ENCODE assay signal across 2 cellular contexts in the genomic region with DNA sequence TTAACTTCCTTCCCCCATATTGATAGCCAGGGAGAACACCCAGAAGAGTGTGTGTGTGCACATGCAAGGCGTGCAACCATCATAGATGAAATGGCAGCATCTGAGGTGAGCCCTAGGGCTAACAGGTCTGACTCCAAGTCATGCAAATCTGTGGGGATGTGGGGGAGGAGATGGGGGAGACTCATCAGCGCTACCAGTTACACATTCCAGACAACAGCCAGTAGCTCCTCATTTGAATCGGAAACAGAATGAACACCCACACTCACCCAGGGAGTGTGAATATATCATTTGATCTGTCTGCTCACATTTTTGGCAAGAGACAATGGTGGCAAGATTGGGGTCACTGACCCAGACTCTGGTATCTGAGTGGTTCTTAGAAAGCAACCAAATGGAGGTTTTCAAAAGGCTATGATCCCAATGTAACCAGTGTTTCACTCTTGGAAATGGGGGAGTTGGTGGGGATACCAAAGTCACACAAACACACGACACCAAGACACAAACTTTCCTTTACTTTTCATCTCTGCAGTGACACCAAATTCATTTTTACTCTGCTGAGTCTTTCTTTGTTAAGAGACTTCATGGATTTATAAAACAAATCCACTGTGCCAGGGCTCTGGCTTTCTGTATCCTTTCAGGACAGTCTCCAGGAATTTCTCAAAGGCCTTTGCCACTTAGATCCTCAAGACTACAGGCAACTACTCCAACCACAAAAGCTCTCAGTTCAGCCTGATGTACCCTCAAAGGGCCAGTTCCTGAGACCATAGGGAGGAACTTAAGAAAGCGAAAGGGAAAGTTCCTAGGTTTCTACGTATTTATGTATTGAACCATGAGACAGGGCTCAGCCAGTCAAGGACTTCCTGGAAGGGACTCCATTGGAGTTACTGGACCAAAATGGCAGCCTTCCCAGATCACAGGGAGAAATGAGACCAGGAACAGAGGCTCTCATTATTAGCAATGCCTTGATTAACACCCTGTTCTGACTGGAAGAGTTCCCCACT.
TF ChIP-seq lines count a peak whose summit lies in the region.

No MANE protein-coding gene starts in this region.

TF ChIP-seq in SK-N-SH, 30 proteins besides CTCF, POLR2A, EP300 and RAD21 (continued from another document):
- TF ChIP-seq, protein P1, sequence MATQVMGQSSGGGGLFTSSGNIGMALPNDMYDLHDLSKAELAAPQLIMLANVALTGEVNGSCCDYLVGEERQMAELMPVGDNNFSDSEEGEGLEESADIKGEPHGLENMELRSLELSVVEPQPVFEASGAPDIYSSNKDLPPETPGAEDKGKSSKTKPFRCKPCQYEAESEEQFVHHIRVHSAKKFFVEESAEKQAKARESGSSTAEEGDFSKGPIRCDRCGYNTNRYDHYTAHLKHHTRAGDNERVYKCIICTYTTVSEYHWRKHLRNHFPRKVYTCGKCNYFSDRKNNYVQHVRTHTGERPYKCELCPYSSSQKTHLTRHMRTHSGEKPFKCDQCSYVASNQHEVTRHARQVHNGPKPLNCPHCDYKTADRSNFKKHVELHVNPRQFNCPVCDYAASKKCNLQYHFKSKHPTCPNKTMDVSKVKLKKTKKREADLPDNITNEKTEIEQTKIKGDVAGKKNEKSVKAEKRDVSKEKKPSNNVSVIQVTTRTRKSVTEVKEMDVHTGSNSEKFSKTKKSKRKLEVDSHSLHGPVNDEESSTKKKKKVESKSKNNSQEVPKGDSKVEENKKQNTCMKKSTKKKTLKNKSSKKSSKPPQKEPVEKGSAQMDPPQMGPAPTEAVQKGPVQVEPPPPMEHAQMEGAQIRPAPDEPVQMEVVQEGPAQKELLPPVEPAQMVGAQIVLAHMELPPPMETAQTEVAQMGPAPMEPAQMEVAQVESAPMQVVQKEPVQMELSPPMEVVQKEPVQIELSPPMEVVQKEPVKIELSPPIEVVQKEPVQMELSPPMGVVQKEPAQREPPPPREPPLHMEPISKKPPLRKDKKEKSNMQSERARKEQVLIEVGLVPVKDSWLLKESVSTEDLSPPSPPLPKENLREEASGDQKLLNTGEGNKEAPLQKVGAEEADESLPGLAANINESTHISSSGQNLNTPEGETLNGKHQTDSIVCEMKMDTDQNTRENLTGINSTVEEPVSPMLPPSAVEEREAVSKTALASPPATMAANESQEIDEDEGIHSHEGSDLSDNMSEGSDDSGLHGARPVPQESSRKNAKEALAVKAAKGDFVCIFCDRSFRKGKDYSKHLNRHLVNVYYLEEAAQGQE (IDR thresholded peaks at IDR 0.05; ENCODE audit: low read depth, low read length) = no peak
- TF ChIP-seq GATA2 (CRISPR knock-in tag; IDR thresholded peaks at IDR 0.05) = no peak

TF ChIP-seq in SK-N-SH treated with all-trans-retinoic acid at 6 μM for 48 hours, 23 proteins besides CTCF, POLR2A, EP300 and RAD21 (continued from another document):
- TF ChIP-seq, protein P2, sequence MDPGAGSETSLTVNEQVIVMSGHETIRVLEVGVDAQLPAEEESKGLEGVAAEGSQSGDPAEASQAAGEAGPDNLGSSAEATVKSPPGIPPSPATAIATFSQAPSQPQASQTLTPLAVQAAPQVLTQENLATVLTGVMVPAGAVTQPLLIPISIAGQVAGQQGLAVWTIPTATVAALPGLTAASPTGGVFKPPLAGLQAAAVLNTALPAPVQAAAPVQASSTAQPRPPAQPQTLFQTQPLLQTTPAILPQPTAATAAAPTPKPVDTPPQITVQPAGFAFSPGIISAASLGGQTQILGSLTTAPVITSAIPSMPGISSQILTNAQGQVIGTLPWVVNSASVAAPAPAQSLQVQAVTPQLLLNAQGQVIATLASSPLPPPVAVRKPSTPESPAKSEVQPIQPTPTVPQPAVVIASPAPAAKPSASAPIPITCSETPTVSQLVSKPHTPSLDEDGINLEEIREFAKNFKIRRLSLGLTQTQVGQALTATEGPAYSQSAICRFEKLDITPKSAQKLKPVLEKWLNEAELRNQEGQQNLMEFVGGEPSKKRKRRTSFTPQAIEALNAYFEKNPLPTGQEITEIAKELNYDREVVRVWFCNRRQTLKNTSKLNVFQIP (CRISPR knock-in tag; IDR thresholded peaks at IDR 0.05; ENCODE audit: borderline replicate concordance, low read depth) = no peak
- TF ChIP-seq, protein P3, sequence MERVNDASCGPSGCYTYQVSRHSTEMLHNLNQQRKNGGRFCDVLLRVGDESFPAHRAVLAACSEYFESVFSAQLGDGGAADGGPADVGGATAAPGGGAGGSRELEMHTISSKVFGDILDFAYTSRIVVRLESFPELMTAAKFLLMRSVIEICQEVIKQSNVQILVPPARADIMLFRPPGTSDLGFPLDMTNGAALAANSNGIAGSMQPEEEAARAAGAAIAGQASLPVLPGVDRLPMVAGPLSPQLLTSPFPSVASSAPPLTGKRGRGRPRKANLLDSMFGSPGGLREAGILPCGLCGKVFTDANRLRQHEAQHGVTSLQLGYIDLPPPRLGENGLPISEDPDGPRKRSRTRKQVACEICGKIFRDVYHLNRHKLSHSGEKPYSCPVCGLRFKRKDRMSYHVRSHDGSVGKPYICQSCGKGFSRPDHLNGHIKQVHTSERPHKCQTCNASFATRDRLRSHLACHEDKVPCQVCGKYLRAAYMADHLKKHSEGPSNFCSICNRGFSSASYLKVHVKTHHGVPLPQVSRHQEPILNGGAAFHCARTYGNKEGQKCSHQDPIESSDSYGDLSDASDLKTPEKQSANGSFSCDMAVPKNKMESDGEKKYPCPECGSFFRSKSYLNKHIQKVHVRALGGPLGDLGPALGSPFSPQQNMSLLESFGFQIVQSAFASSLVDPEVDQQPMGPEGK (CRISPR knock-in tag; IDR thresholded peaks at IDR 0.05; ENCODE audit: borderline replicate concordance) = no peak
- TF ChIP-seq GLIS3 (CRISPR knock-in tag; IDR thresholded peaks at IDR 0.05) = no peak
- TF ChIP-seq, protein P4, sequence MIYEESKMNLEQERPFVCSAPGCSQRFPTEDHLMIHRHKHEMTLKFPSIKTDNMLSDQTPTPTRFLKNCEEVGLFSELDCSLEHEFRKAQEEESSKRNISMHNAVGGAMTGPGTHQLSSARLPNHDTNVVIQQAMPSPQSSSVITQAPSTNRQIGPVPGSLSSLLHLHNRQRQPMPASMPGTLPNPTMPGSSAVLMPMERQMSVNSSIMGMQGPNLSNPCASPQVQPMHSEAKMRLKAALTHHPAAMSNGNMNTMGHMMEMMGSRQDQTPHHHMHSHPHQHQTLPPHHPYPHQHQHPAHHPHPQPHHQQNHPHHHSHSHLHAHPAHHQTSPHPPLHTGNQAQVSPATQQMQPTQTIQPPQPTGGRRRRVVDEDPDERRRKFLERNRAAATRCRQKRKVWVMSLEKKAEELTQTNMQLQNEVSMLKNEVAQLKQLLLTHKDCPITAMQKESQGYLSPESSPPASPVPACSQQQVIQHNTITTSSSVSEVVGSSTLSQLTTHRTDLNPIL (CRISPR knock-in tag; IDR thresholded peaks at IDR 0.05; ENCODE audit: low read depth) = no peak
